In the genomic region with DNA sequence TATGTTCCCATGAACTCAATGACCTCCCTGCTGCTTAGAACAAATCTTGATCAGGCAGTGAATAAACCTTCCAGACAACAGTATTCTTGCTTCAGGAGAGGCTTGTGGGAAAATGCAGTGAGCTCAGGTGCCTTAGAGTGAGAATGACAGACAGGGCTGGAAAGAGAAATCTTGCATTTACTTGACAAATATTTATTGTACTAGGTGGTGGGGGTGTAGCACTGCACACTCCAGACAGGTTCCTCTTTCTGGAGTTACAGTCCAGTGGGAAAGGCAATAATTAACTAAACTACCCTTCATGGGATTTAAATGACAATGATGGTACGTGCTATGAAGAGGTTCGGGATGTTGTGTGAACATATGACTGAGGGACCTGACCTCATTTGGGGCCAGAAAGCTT, we compare ENCODE assay signal across 25 cellular contexts.
"Had no signal": no experiment of that assay in that cellular context is flagged by ENCODE, and none has a peak within 500 bp of the region (broad histone marks: within the 10 kb centered on the region; RNA-seq: fewer than 3 reads in every experiment).

No MANE protein-coding gene starts in this region.

- H3K27ac ChIP-seq: breast epithelium, epithelial cell of prostate, lower lobe of right lung, suprapubic skin, tibial artery, upper lobe of right lung had no signal

- H3K27me3 ChIP-seq: breast epithelium, suprapubic skin, tibial artery, upper lobe of right lung had no signal

- DNase-seq: activated CD4-positive, alpha-beta memory T cell treated with anti-CD3 and anti-CD28 coated beads, Interleukin-2, amount 10 ng/mL, durations not matched to agents 7 days and 5 days; activated CD4-positive, alpha-beta T cell treated with anti-CD3 and anti-CD28 coated beads for 1 hour; activated CD4-positive, alpha-beta T cell treated with anti-CD3 and anti-CD28 coated beads, Interleukin-2, amount 10 ng/mL, durations not matched to agents 7 days and 5 days; activated CD8-positive, alpha-beta memory T cell treated with anti-CD3 and anti-CD28 coated beads, Interleukin-2, amount 50 U/mL, for 48 hours; activated gamma-delta T cell; activated naive CD4-positive, alpha-beta T cell treated with anti-CD3 and anti-CD28 coated beads, Interleukin-2, amount 50 U/mL, for 16 hours; activated T-cell treated with anti-CD3 and anti-CD28 coated beads, Interleukin-2, amount 50 U/mL, for 24 hours; central memory CD4-positive, alpha-beta T cell; glutamatergic neuron; islet precursor cell; left cardiac atrium; lower lobe of right lung; mesenchymal stem cell; natural killer cell; retina; stimulated activated CD4-positive, alpha-beta T cell treated with anti-CD3 and anti-CD28 coated beads, Interleukin-2, amount 100 ng/mL, for 24 hours; stimulated activated naive B cell treated with anti-CD40 and anti-IgM and Interleukin-4, amounts not matched to agents 10 μg/mL and 1 μg/mL and 100 μg/mL, for 72 hours; T-helper 9 cell; tibial artery; upper lobe of right lung had no signal

- ATAC-seq: left cardiac atrium; lower lobe of right lung; natural killer cell; stimulated activated naive B cell treated with anti-CD40 and anti-IgM and Interleukin-4, amounts not matched to agents 10 μg/mL and 1 μg/mL and 100 μg/mL, for 72 hours; upper lobe of right lung; WTC11 had no signal

- H3K9me3 ChIP-seq: lower lobe of right lung, suprapubic skin, upper lobe of right lung had no signal

- H3K4me1 ChIP-seq: breast epithelium, lower lobe of right lung, suprapubic skin, tibial artery, upper lobe of right lung had no signal

- H3K4me3 ChIP-seq: breast epithelium, lower lobe of right lung, smooth muscle cell, suprapubic skin, tibial artery, upper lobe of right lung had no signal

- H3K36me3 ChIP-seq: breast epithelium, lower lobe of right lung, suprapubic skin, tibial artery, upper lobe of right lung had no signal
